Comparison of ENCODE assay signal across 8 cellular contexts in genomic region chr9:105694320-105694847, GRCh38.
DNase-seq lines count a peak whose midpoint lies in the region; ATAC-seq lines count a peak whose summit lies in the region.

Gene TMEM38B, plus strand, starts transcription at chr9:105694541. Its CDS starts 120 bp downstream, at chr9:105694661.

- H3K36me3 Mint-ChIP-seq in central memory CD8-positive, alpha-beta T cell (ENCODE audit: insufficient read depth), result no peaks in the 10 kb centered on the region

- peak within 1 kb of the TSS; percentile 83 for H3K4me3 Mint-ChIP-seq in central memory CD8-positive, alpha-beta T cell

- no peak within 1 kb of the TSS for H3K27ac Mint-ChIP-seq in central memory CD8-positive, alpha-beta T cell (ENCODE audit: low read depth)

- peak; percentile 96 for DNase-seq in AG08395 (ENCODE audit: low spot score)
- DNase-seq in NCI-H2171 treated with DMSO at 0.1 percent for 48 hours (lab: John Stamatoyannopoulos, UW), result peak; percentile 67
- DNase-seq in activated CD4-positive, CD25-positive, alpha-beta regulatory T cell (lab: John Stamatoyannopoulos, UW), result peak; percentile 48 to 66 (median 62)
- peak; percentile 56 to 61 for DNase-seq in central memory CD8-positive, alpha-beta T cell (ENCODE audit: low spot score in 2 of 2)
- DNase-seq in kidney tubule cell (ENCODE audit: low spot score), result peak; percentile 84
- peak; percentile 50 to 64 for DNase-seq in stimulated activated CD4-positive, alpha-beta T cell treated with anti-CD3 and anti-CD28 coated beads, Interleukin-1b, Interleukin-23, amount 100 ng/mL, for 1 hour (ENCODE audit: low read depth in 2 of 2)

- H3K4me1 Mint-ChIP-seq in central memory CD8-positive, alpha-beta T cell, result peaks cover 18% of the 10 kb centered on the region

- H3K9me3 Mint-ChIP-seq in central memory CD8-positive, alpha-beta T cell, result no peaks in the 10 kb centered on the region

- ATAC-seq in GM18867 (IDR thresholded peaks at IDR 0.05; ENCODE audit: unreplicated experiment), result peak; percentile 78
- ATAC-seq in HG03066 (IDR thresholded peaks at IDR 0.05; ENCODE audit: low read depth, unreplicated experiment), result peak; percentile 73
- ATAC-seq in central memory CD8-positive, alpha-beta T cell (replicated peaks; ENCODE audit: extremely low read depth, poor library complexity, severe bottlenecking), result peak; percentile 79

- peaks cover 34% of the 10 kb centered on the region for H3K27me3 Mint-ChIP-seq in central memory CD8-positive, alpha-beta T cell

Comparison
In these comparisons a context has a peak if more than half of its experiments do, and no peak if none do; other contexts are left out.
1. Peak in every context shown above with its lines: DNase-seq and ATAC-seq.